ENCODE assay signal across 20 cellular contexts in the genomic region with DNA sequence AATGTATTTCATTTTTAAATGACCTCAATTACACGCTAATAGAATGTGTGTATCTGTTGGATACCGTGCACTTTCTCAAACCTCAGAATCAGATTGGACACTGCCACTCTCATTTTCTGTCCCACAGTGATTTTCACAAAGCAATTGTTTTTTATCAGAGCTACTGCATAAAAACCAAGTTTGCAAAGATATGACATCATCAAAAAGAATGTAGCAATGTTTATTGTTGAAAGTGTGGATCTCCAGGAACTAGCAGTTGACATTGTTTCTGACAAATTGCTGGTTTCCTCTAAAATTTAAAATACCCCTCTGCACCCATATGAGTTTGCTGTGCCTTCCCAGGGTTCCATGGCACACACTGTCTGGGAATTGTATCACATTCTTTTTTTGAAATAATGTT.
DNase-seq lines count a peak whose midpoint lies in the region; TF ChIP-seq lines count a peak whose summit lies in the region.
"Had no signal": no experiment of that assay in that cellular context is flagged by ENCODE, and none has a peak within 500 bp of the region (broad histone marks: within the 10 kb centered on the region; RNA-seq: fewer than 3 reads in every experiment).

No MANE protein-coding gene starts in this region.

- CTCF ChIA-PET in HEK293 (lab: Yijun Ruan, JAX): interaction anchor here (0.6 to 0.9 kb wide), 2 partner anchors 8 to 9 kb away, joined by 3 read pairs; no protein-coding TSS in a partner anchor
- CTCF ChIA-PET in activated naive CD4-positive, alpha-beta T cell treated with anti-CD3 and anti-CD28 coated beads, Interleukin-2, amount 10 ng/mL, durations not matched to agents 7 days and 5 days (lab: Charles Lee): no interaction called here

- H3K27ac ChIP-seq in HEK293 (ENCODE audit: extremely low read depth, low read depth, low read length): no peak overlapping the region
- H3K27ac ChIP-seq: parathyroid adenoma, sigmoid colon, upper lobe of right lung had no signal

- H3K27ac Mint-ChIP-seq in activated naive CD4-positive, alpha-beta T cell treated with anti-CD3 and anti-CD28 coated beads, Interleukin-2, amount 10 ng/mL, durations not matched to agents 7 days and 5 days: no peak overlapping the region
- H3K27ac Mint-ChIP-seq: activated CD8-positive, alpha-beta T cell treated with anti-CD3 and anti-CD28 coated beads for 36 hours; nephron had no signal

- POLR2A ChIA-PET in HEK293 (lab: Yijun Ruan, JAX): no interaction called here

- no peaks in the 10 kb centered on the region for H3K4me1 Mint-ChIP-seq in activated naive CD4-positive, alpha-beta T cell treated with anti-CD3 and anti-CD28 coated beads, Interleukin-2, amount 10 ng/mL, durations not matched to agents 7 days and 5 days
- H3K4me1 Mint-ChIP-seq: nephron had no signal

- H3K36me3 Mint-ChIP-seq in activated naive CD4-positive, alpha-beta T cell treated with anti-CD3 and anti-CD28 coated beads, Interleukin-2, amount 10 ng/mL, durations not matched to agents 7 days and 5 days: no peaks in the 10 kb centered on the region

- H3K4me3 ChIP-seq in HEK293 (ENCODE audit: low read depth, low read length): no peak overlapping the region
- no peak overlapping the region for H3K4me3 ChIP-seq in astrocyte of the spinal cord (ENCODE audit: low read depth, low read length)
- H3K4me3 ChIP-seq in fibroblast of pulmonary artery (replicated peaks; ENCODE audit: low read depth, low read length): no peak overlapping the region
- H3K4me3 ChIP-seq: sigmoid colon, upper lobe of right lung had no signal

- H3K4me3 Mint-ChIP-seq in activated naive CD4-positive, alpha-beta T cell treated with anti-CD3 and anti-CD28 coated beads, Interleukin-2, amount 10 ng/mL, durations not matched to agents 7 days and 5 days: no peak overlapping the region
- H3K4me3 Mint-ChIP-seq: activated CD8-positive, alpha-beta T cell treated with anti-CD3 and anti-CD28 coated beads for 36 hours; nephron had no signal

- in situ Hi-C loops in astrocyte of the spinal cord (cut with HindIII; ENCODE audit: low sequenced_read_pairs): no loop called here

- H3K9me3 Mint-ChIP-seq in activated naive CD4-positive, alpha-beta T cell treated with anti-CD3 and anti-CD28 coated beads, Interleukin-2, amount 10 ng/mL, durations not matched to agents 7 days and 5 days: no peaks in the 10 kb centered on the region
- H3K9me3 Mint-ChIP-seq: activated CD8-positive, alpha-beta T cell treated with anti-CD3 and anti-CD28 coated beads for 36 hours; nephron had no signal

- no peaks in the 10 kb centered on the region for H3K36me3 ChIP-seq in HEK293 (ENCODE audit: control insufficient read depth in 2 of 2, insufficient read depth in 1 of 2, low read length in 2 of 2)
- H3K36me3 ChIP-seq: sigmoid colon, upper lobe of right lung had no signal

- no peaks in the 10 kb centered on the region for H3K9me3 ChIP-seq in HEK293 (ENCODE audit: control insufficient read depth, insufficient read depth, low read depth, low read length)
- H3K9me3 ChIP-seq: sigmoid colon, upper lobe of right lung had no signal

- TF ChIP-seq CTCF in HEK293 (tag by site-specific recombination; IDR thresholded peaks at IDR 0.05): no peak
- no peak for TF ChIP-seq CTCF in astrocyte of the spinal cord (IDR thresholded peaks at IDR 0.05; ENCODE audit: low read depth, low read length)
- TF ChIP-seq CTCF in fibroblast of pulmonary artery (IDR thresholded peaks at IDR 0.05; ENCODE audit: low read length, missing control alignments): no peak

- no peaks in the 10 kb centered on the region for H3K27me3 Mint-ChIP-seq in activated naive CD4-positive, alpha-beta T cell treated with anti-CD3 and anti-CD28 coated beads, Interleukin-2, amount 10 ng/mL, durations not matched to agents 7 days and 5 days

- no peaks in the 10 kb centered on the region for H3K4me1 ChIP-seq in HEK293 (ENCODE audit: control insufficient read depth, insufficient read depth, low read length)
- H3K4me1 ChIP-seq: parathyroid adenoma, sigmoid colon, upper lobe of right lung had no signal

- DNase-seq in AG08395 (ENCODE audit: low spot score) (peak; percentile 46), astrocyte of the spinal cord (ENCODE audit: low read depth, low spot score) (peak; percentile 34), fibroblast of pulmonary artery (ENCODE audit: low read depth) (peak; percentile 85), NCI-H510A (lab: John Stamatoyannopoulos, UW) (no peak), cerebellar cortex (ENCODE audit: low spot score) (no peak), NCI-H82 treated with DMSO at 0.1 percent for 48 hours (lab: John Stamatoyannopoulos, UW; ENCODE audit: unreplicated experiment) (no peak)
- DNase-seq in activated naive CD4-positive, alpha-beta T cell treated with anti-CD3 and anti-CD28 coated beads, Interleukin-2, amount 10 ng/mL, durations not matched to agents 7 days and 5 days: no peak
- DNase-seq: activated CD8-positive, alpha-beta T cell treated with anti-CD3 and anti-CD28 coated beads for 36 hours; amygdala; C1 segment of cervical spinal cord; central memory CD4-positive, alpha-beta T cell; effector CD4-positive, alpha-beta T cell; KG1; NCI-H2171 treated with DMSO at 0.1 percent for 48 hours; NCI-H748 treated with DMSO at 0.1 percent for 48 hours; sigmoid colon; upper lobe of right lung had no signal

TF ChIP-seq in HEK293, 187 proteins besides CTCF, POLR2A, EP300 and RAD21:
- TF ChIP-seq ZBTB17 (tag by site-specific recombination; IDR thresholded peaks at IDR 0.05): no peak
- TF ChIP-seq, protein P1, sequence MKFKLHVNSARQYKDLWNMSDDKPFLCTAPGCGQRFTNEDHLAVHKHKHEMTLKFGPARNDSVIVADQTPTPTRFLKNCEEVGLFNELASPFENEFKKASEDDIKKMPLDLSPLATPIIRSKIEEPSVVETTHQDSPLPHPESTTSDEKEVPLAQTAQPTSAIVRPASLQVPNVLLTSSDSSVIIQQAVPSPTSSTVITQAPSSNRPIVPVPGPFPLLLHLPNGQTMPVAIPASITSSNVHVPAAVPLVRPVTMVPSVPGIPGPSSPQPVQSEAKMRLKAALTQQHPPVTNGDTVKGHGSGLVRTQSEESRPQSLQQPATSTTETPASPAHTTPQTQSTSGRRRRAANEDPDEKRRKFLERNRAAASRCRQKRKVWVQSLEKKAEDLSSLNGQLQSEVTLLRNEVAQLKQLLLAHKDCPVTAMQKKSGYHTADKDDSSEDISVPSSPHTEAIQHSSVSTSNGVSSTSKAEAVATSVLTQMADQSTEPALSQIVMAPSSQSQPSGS (tag by site-specific recombination; IDR thresholded peaks at IDR 0.05; ENCODE audit: low read depth): peak; percentile 57; the same call in 1 of the 2 replicates
- TF ChIP-seq ZNF600 (tag by site-specific recombination; IDR thresholded peaks at IDR 0.05): no peak
- no peak for TF ChIP-seq ZNF23 (tag by site-specific recombination; IDR thresholded peaks at IDR 0.05; ENCODE audit: borderline replicate concordance)
TF ChIP-seq in HEK293: peak in this region for 1.

Comparison
In these comparisons a context has a peak if more than half of its experiments do, and no peak if none do; other contexts are left out.
1. DNase-seq: peak in AG08395 (single experiment), astrocyte of the spinal cord (single experiment) and fibroblast of pulmonary artery (single experiment); none in activated naive CD4-positive, alpha-beta T cell treated with anti-CD3 and anti-CD28 coated beads, Interleukin-2, amount 10 ng/mL, durations not matched to agents 7 days and 5 days (single experiment), NCI-H510A (single experiment), cerebellar cortex (single experiment) and NCI-H82 treated with DMSO at 0.1 percent for 48 hours (single experiment).